7 cellular contexts compared by ENCODE assay signal in genomic region chr6:159693894-159694545, GRCh38. TPM values are rescaled to one million over a fixed set of nuclear protein-coding genes. Genes with fewer than 3 reads are reported as not detected.
A peak's percentile ranks its signal among the peaks of the same experiment; 100 is the strongest.
DNase-seq lines count a peak whose midpoint lies in the region; ATAC-seq lines count a peak whose summit lies in the region.

No MANE protein-coding gene starts in this region.

- peaks cover 31 to 49% (median 45%) of the 10 kb centered on the region in 3 donors for H3K4me1 Mint-ChIP-seq in T-cell

- peaks cover 7% of the 10 kb centered on the region for H3K36me3 Mint-ChIP-seq in T-cell

- H3K9me3 Mint-ChIP-seq in T-cell: no peaks in the 10 kb centered on the region

- CTCF ChIA-PET in T-cell (lab: Charles Lee): interaction anchor here in 1 of 2 donors (0.6 to 0.8 kb wide), 2 partner anchors 96 to 1016 kb away, joined by 3 to 4 read pairs; partner anchors contain the start of gene MRPL18

- POLR2A ChIA-PET in T-cell (lab: Charles Lee): interaction anchor here (0.5 to 1.4 kb wide), 6 partner anchors 9 to 255 kb away, joined by 3 to 7 read pairs (median 4); partner anchors contain the start of genes MRPL18 (in 1 of the 2), TCP1 (in 1 of the 2) and WTAP (in 1 of the 2)

- peak overlapping the region; percentile 99 for H3K27ac ChIP-seq in cingulate gyrus (ENCODE audit: low read depth, low read length)

- intact Hi-C loops in posterior cingulate gyrus (cut with DNase I): loop anchor here (1.0 to 5.0 kb wide), 4 partner anchors 33 to 248 kb away; partner anchors contain the start of genes ACAT2, MRPL18 and WTAP

- peak overlapping the region; percentile 82 to 93 (median 89) for H3K4me3 Mint-ChIP-seq in T-cell

- ATAC-seq in GM18498 (IDR thresholded peaks at IDR 0.05; ENCODE audit: unreplicated experiment): peak; percentile 1
- ATAC-seq in T-cell (replicated peaks in 1 of 4): peak in 3 of 4 experiments; percentile 0 to 49 (median 11)
- ATAC-seq in stimulated activated naive CD8-positive, alpha-beta T cell treated with anti-CD3 and anti-CD28 coated beads, Interleukin-15, Interleukin-2, amounts not matched to agents 100 U/mL and 50 U/mL, for 24 hours: peak; percentile 24

- peak overlapping the region; percentile 90 to 98 for H3K27ac Mint-ChIP-seq in T-cell

- no peaks in the 10 kb centered on the region for H3K27me3 Mint-ChIP-seq in T-cell

- peak; percentile 78 for DNase-seq in HT-29 (ENCODE audit: low spot score)
- DNase-seq in T-cell: peak in 33 of 34 experiments; percentile 10 to 73 (median 39)
- DNase-seq in left kidney (ENCODE audit: low read depth, low spot score): peak; percentile 31
- DNase-seq in stimulated activated naive CD8-positive, alpha-beta T cell treated with anti-CD3 and anti-CD28 coated beads, Interleukin-15, Interleukin-2, amounts not matched to agents 100 U/mL and 50 U/mL, for 24 hours: no peak
- DNase-seq in posterior cingulate gyrus: no peak

RNA-seq across cellular contexts. Expression of gene SOD2, which starts 1.0 kb away (rescaled TPM):
- 64.8 and 69.7 TPM in 2 replicates for total RNA-seq in HT-29 (2014; rRNA removed; shearing (Covaris generic))
- 100 to 1,000 TPM in 3 of 5 donors, 10 to 100 TPM in 2; 81.2 to 143 (median 112) TPM for total RNA-seq in T-cell

RNA-seq across cellular contexts. Expression of gene WTAP, which starts 33.3 kb away (rescaled TPM):
- total RNA-seq in HT-29 (2014; rRNA removed; shearing (Covaris generic)): 53.2 and 61.5 TPM in 2 replicates
- total RNA-seq in T-cell: 100 to 1,000 TPM; 119 to 177 (median 126) TPM

Comparison
In these comparisons a context has a peak if more than half of its experiments do, and no peak if none do; other contexts are left out.
1. DNase-seq: peak in HT-29 (single experiment), T-cell (33 of 34) and left kidney (single experiment); none in stimulated activated naive CD8-positive, alpha-beta T cell treated with anti-CD3 and anti-CD28 coated beads, Interleukin-15, Interleukin-2, amounts not matched to agents 100 U/mL and 50 U/mL, for 24 hours (single experiment) and posterior cingulate gyrus (0 of 10).
2. Peak in every context shown above with its lines, with median percentiles within 50 percentile points of each other: ATAC-seq.